9 cellular contexts compared by ENCODE assay signal in the genomic region with DNA sequence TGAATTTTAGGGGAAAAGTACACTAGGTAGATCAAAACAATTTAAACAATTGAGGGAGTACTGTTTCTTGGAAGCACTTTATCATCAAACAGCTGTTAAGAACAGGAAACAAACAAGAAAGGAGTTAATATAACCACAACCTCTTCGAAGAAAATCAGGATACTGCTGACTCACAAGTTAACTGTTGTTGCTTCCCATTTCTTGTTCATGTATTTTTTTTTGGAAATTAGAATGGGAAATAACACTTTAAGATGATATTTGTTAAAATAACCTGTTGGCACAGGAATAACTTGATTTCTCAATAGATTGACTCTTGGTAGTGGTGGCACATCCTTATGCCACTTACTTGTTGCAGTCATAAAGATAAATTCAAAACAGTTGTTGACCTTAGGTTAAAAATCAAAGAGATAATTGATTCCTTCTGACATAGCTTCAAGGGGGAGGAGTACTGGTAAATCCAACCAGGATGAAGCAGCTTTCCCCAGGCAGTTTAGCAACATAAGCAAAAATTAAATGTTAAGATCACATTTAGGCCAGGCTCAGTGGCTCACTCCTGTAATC. TPM values are rescaled to one million over a fixed set of nuclear protein-coding genes. Genes with fewer than 3 reads are reported as not detected.
DNase-seq lines count a peak whose midpoint lies in the region; ATAC-seq and TF ChIP-seq lines count a peak whose summit lies in the region.
"Had no signal": no experiment of that assay in that cellular context is flagged by ENCODE, and none has a peak within 500 bp of the region (broad histone marks: within the 10 kb centered on the region; RNA-seq: fewer than 3 reads in every experiment).

No MANE protein-coding gene starts in this region.

- peak overlapping the region; percentile 23 for H3K4me3 ChIP-seq in HL-60 (replicated peaks; ENCODE audit: insufficient read depth, low read length)
- H3K4me3 ChIP-seq in PC-9: no peak overlapping the region
- no peak overlapping the region for H3K4me3 ChIP-seq in HAP-1

- H3K9me3 ChIP-seq in PC-9 (ENCODE audit: insufficient read depth, low read depth) (no peaks in the 10 kb centered on the region), HAP-1 (no peaks in the 10 kb centered on the region)

- H3K9me3 Mint-ChIP-seq in activated naive CD8-positive, alpha-beta T cell treated with anti-CD3 and anti-CD28 coated beads, Interleukin-2, amount 10 ng/mL, durations not matched to agents 7 days and 5 days: no peaks in the 10 kb centered on the region
- no peaks in the 10 kb centered on the region for H3K9me3 Mint-ChIP-seq in memory B cell

- TF ChIP-seq CTCF in HL-60 (IDR thresholded peaks at IDR 0.05; ENCODE audit: insufficient read depth, low read length): no peak
- no peak for TF ChIP-seq CTCF in PC-9 (conservative IDR thresholded peaks at IDR 0.05)

- POLR2A ChIA-PET in activated naive CD8-positive, alpha-beta T cell treated with anti-CD3 and anti-CD28 coated beads, Interleukin-2, amount 10 ng/mL, durations not matched to agents 7 days and 5 days (lab: Charles Lee): no interaction called here
- POLR2A ChIA-PET in PC-9 (lab: Charles Lee; ENCODE audit: unreplicated experiment): no interaction called here

- BruUV-seq in PC-9 (replicated peaks; lab: Mats Ljungman, UMichigan): no TSS peak

- CTCF ChIA-PET in PC-9 (lab: Charles Lee): no interaction called here

- H3K36me3 Mint-ChIP-seq in activated naive CD8-positive, alpha-beta T cell treated with anti-CD3 and anti-CD28 coated beads, Interleukin-2, amount 10 ng/mL, durations not matched to agents 7 days and 5 days: peaks cover 29% of the 10 kb centered on the region
- H3K36me3 Mint-ChIP-seq in memory B cell: peaks cover 8% of the 10 kb centered on the region

- peaks cover 15% of the 10 kb centered on the region for H3K4me1 ChIP-seq in PC-9 (replicated peaks; ENCODE audit: insufficient read depth)
- H3K4me1 ChIP-seq in HAP-1: no peaks in the 10 kb centered on the region; the same call in none of the 2 replicates

- H3K27me3 Mint-ChIP-seq in activated naive CD8-positive, alpha-beta T cell treated with anti-CD3 and anti-CD28 coated beads, Interleukin-2, amount 10 ng/mL, durations not matched to agents 7 days and 5 days: no peaks in the 10 kb centered on the region
- no peaks in the 10 kb centered on the region for H3K27me3 Mint-ChIP-seq in memory B cell

- peak overlapping the region; percentile 63 for H3K4me3 Mint-ChIP-seq in activated naive CD8-positive, alpha-beta T cell treated with anti-CD3 and anti-CD28 coated beads, Interleukin-2, amount 10 ng/mL, durations not matched to agents 7 days and 5 days
- peak overlapping the region; percentile 78 for H3K4me3 Mint-ChIP-seq in memory B cell

- H3K4me2 ChIP-seq in PC-9: no peak overlapping the region

- H4K20me1 ChIP-seq in PC-9 (ENCODE audit: insufficient read depth): peaks cover 53% of the 10 kb centered on the region

- H3F3A ChIP-seq in PC-9 (ENCODE audit: insufficient read depth, low read depth): 0 out of 2 replicates have a peak, but pooled peaks cover 5% of the 10 kb centered on the region

- H3K4me1 Mint-ChIP-seq in activated naive CD8-positive, alpha-beta T cell treated with anti-CD3 and anti-CD28 coated beads, Interleukin-2, amount 10 ng/mL, durations not matched to agents 7 days and 5 days: peaks cover 28% of the 10 kb centered on the region
- H3K4me1 Mint-ChIP-seq in memory B cell: peaks cover 21% of the 10 kb centered on the region

- no peaks in the 10 kb centered on the region for H3K9me2 ChIP-seq in PC-9 (ENCODE audit: insufficient read depth)

- DNase-seq in AG08396 (ENCODE audit: low spot score): peak; percentile 12
- no peak for DNase-seq in HL-60 (ENCODE audit: low read depth in 1 of 2, low spot score in 1 of 2)
- no peak for DNase-seq in activated naive CD8-positive, alpha-beta T cell treated with anti-CD3 and anti-CD28 coated beads, Interleukin-2, amount 10 ng/mL, durations not matched to agents 7 days and 5 days
- no peak for DNase-seq in memory B cell (ENCODE audit: low spot score in 2 of 2)
- DNase-seq in PC-9: no peak
- no peak for DNase-seq in HAP-1 (ENCODE audit: low spot score in 2 of 2)
- DNase-seq in NCI-H524 (lab: John Stamatoyannopoulos, UW): no peak
- DNase-seq: occipital lobe had no signal

- peak overlapping the region; percentile 100 for H3K27ac ChIP-seq in HL-60 (replicated peaks)
- no peak overlapping the region for H3K27ac ChIP-seq in PC-9

- in situ Hi-C loops in HAP-1 (cut with MboI; ENCODE audit: low sequenced_read_pairs): no loop called here

- H3K36me3 ChIP-seq in PC-9 (ENCODE audit: low read depth) (no peaks in the 10 kb centered on the region), HAP-1 (replicated peaks) (peaks cover 20% of the 10 kb centered on the region)

- H2AFZ ChIP-seq in PC-9: no peak overlapping the region

- H3K27ac Mint-ChIP-seq in activated naive CD8-positive, alpha-beta T cell treated with anti-CD3 and anti-CD28 coated beads, Interleukin-2, amount 10 ng/mL, durations not matched to agents 7 days and 5 days: peak overlapping the region; percentile 62
- H3K27ac Mint-ChIP-seq in memory B cell: peak overlapping the region; percentile 89

- ATAC-seq in activated naive CD8-positive, alpha-beta T cell treated with anti-CD3 and anti-CD28 coated beads, Interleukin-2, amount 10 ng/mL, durations not matched to agents 7 days and 5 days (ENCODE audit: low read depth): no peak
- ATAC-seq in memory B cell (ENCODE audit: low read depth): no peak
- ATAC-seq in HG03039 (IDR thresholded peaks at IDR 0.05; ENCODE audit: unreplicated experiment): no peak

- H3K79me2 ChIP-seq in PC-9 (ENCODE audit: low read depth): peaks cover 68% of the 10 kb centered on the region

- H3K27me3 ChIP-seq in HL-60 (ENCODE audit: insufficient read depth, poor library complexity, severe bottlenecking) (no peaks in the 10 kb centered on the region), PC-9 (ENCODE audit: insufficient read depth, low read depth) (no peaks in the 10 kb centered on the region), HAP-1 (ENCODE audit: low read depth) (no peaks in the 10 kb centered on the region)

- intact Hi-C loops in PC-9 (cut with micrococcal nuclease; ENCODE audit: unreplicated experiment): no loop called here

RNA-seq across cellular contexts. Expression of a gene that starts 3.3 kb away (rescaled TPM):
- total RNA-seq in activated naive CD8-positive, alpha-beta T cell treated with anti-CD3 and anti-CD28 coated beads, Interleukin-2, amount 10 ng/mL, durations not matched to agents 7 days and 5 days: 10 to 100 TPM; 79.7 to 80.2 TPM
- total RNA-seq in PC-9 (2021): 59.5 and 64.3 TPM in 2 replicates

RNA-seq across cellular contexts. Expression of a gene that starts 28.5 kb away (rescaled TPM):
- total RNA-seq in activated naive CD8-positive, alpha-beta T cell treated with anti-CD3 and anti-CD28 coated beads, Interleukin-2, amount 10 ng/mL, durations not matched to agents 7 days and 5 days: 10 to 100 TPM; 86.3 to 96.1 TPM
- total RNA-seq in PC-9 (2021): 80.8 and 111 TPM in 2 replicates
